Comparison of ENCODE assay signal across 8 cellular contexts in genomic region chr15:58987501-58988010, GRCh38. TPM values are rescaled to one million over a fixed set of nuclear protein-coding genes. Genes with fewer than 3 reads are reported as not detected.
A peak's percentile ranks its signal among the peaks of the same experiment; 100 is the strongest.
DNase-seq lines count a peak whose midpoint lies in the region; ATAC-seq and TF ChIP-seq lines count a peak whose summit lies in the region.

Gene RNF111 (plus strand): TSS chr15:58987663. CDS start chr15:59030823, 43,160 bp downstream.

- H3K36me3 ChIP-seq in BE2C, result peaks cover 10% of the 10 kb centered on the region

- no peaks in the 10 kb centered on the region for H3K4me1 ChIP-seq in BE2C

- H3K27me3 ChIP-seq in BE2C, result no peaks in the 10 kb centered on the region

- no peaks in the 10 kb centered on the region for H3K9me3 Mint-ChIP-seq in activated CD4-positive, alpha-beta T cell treated with anti-CD3 and anti-CD28 coated beads, Interleukin-2, amount 10 ng/mL, durations not matched to agents 7 days and 5 days

- peaks cover 43% of the 10 kb centered on the region for H3K4me1 Mint-ChIP-seq in activated CD4-positive, alpha-beta T cell treated with anti-CD3 and anti-CD28 coated beads, Interleukin-2, amount 10 ng/mL, durations not matched to agents 7 days and 5 days

- H3K4me3 Mint-ChIP-seq in activated CD4-positive, alpha-beta T cell treated with anti-CD3 and anti-CD28 coated beads, Interleukin-2, amount 10 ng/mL, durations not matched to agents 7 days and 5 days, result peak within 1 kb of the TSS; percentile 96

- peaks cover 16% of the 10 kb centered on the region for H3K36me3 Mint-ChIP-seq in activated CD4-positive, alpha-beta T cell treated with anti-CD3 and anti-CD28 coated beads, Interleukin-2, amount 10 ng/mL, durations not matched to agents 7 days and 5 days (ENCODE audit: low read depth)

- CTCF ChIA-PET in activated CD4-positive, alpha-beta T cell treated with anti-CD3 and anti-CD28 coated beads, Interleukin-2, amount 10 ng/mL, durations not matched to agents 7 days and 5 days (lab: Charles Lee), result interaction anchor here (0.6 kb wide), 2 partner anchors 14 to 414 kb away, joined by 3 read pairs; no protein-coding TSS in a partner anchor

- H3K27me3 Mint-ChIP-seq in activated CD4-positive, alpha-beta T cell treated with anti-CD3 and anti-CD28 coated beads, Interleukin-2, amount 10 ng/mL, durations not matched to agents 7 days and 5 days, result peaks cover 5% of the 10 kb centered on the region

- POLR2A ChIA-PET in activated CD4-positive, alpha-beta T cell treated with anti-CD3 and anti-CD28 coated beads, Interleukin-2, amount 10 ng/mL, durations not matched to agents 7 days and 5 days (lab: Charles Lee), result no interaction called here

- H3K27ac Mint-ChIP-seq in activated CD4-positive, alpha-beta T cell treated with anti-CD3 and anti-CD28 coated beads, Interleukin-2, amount 10 ng/mL, durations not matched to agents 7 days and 5 days, result peak within 1 kb of the TSS; percentile 91

- peak; percentile 91 for DNase-seq in BE2C
- peak; percentile 51 for DNase-seq in GM19240 (ENCODE audit: insufficient read length, low spot score)
- DNase-seq in NCI-H69 (lab: John Stamatoyannopoulos, UW), result peak; percentile 98
- peak; percentile 94 for DNase-seq in activated CD4-positive, alpha-beta T cell treated with anti-CD3 and anti-CD28 coated beads, Interleukin-2, amount 10 ng/mL, durations not matched to agents 7 days and 5 days
- peak; percentile 97 for DNase-seq in dedifferentiated amniotic fluid mesenchymal stem cell (ENCODE audit: extremely low spot score)
- peak; percentile 99 for DNase-seq in left kidney (ENCODE audit: low read depth, low spot score)
- peak; percentile 86 to 92 for DNase-seq in stimulated activated CD4-positive, alpha-beta T cell treated with anti-CD3 and anti-CD28 coated beads, Interleukin-2, amount 100 ng/mL, for 24 hours

- H3K9me3 ChIP-seq in BE2C, result no peaks in the 10 kb centered on the region

- H3K4me3 ChIP-seq in BE2C (ENCODE audit: low read depth, low read length), result peak within 1 kb of the TSS; percentile 98

- ATAC-seq in HG03460 (IDR thresholded peaks at IDR 0.05; ENCODE audit: unreplicated experiment), result peak; percentile 72

- TF ChIP-seq CTCF in BE2C (IDR thresholded peaks at IDR 0.05; ENCODE audit: low read depth, low read length), result no peak

RNA-seq across cellular contexts. Expression of gene RNF111, which starts in this region (rescaled TPM):
- 35.2 TPM for polyA plus RNA-seq in BE2C (2012; ENCODE audit: insufficient read depth, insufficient read length, low read depth)
- total RNA-seq in activated CD4-positive, alpha-beta T cell treated with anti-CD3 and anti-CD28 coated beads, Interleukin-2, amount 10 ng/mL, durations not matched to agents 7 days and 5 days, result 10 to 100 TPM; 39.2 to 44.2 TPM

Comparison
In these comparisons a context has a peak if more than half of its experiments do, and no peak if none do; other contexts are left out.
1. Peak in every context shown above with its lines: DNase-seq, ATAC-seq and H3K4me3 ChIP-seq.